15 cellular contexts compared by ENCODE assay signal in genomic region chr1:23601104-23601967, GRCh38. TPM values are rescaled to one million over a fixed set of nuclear protein-coding genes. Genes with fewer than 3 reads are reported as not detected.
DNase-seq lines count a peak whose midpoint lies in the region; ATAC-seq, FAIRE-seq and TF ChIP-seq lines count a peak whose summit lies in the region.
"Had no signal": no experiment of that assay in that cellular context is flagged by ENCODE, and none has a peak within 500 bp of the region (broad histone marks: within the 10 kb centered on the region; RNA-seq: fewer than 3 reads in every experiment).

No MANE protein-coding gene starts in this region.

- H3K4me3 Mint-ChIP-seq in activated T-cell treated with anti-CD3 and anti-CD28 coated beads, Interleukin-2, amount 50 U/mL, for 4 hours: peak overlapping the region; percentile 47
- H3K4me3 Mint-ChIP-seq in stimulated activated memory B cell treated with anti-CD40 and anti-IgM and Interleukin-4, amounts not matched to agents 10 μg/mL and 1 μg/mL and 100 μg/mL, for 72 hours: peak overlapping the region; percentile 11

- intact Hi-C loops in testis (cut with DNase I; ENCODE audit: low total_unique reads) (no loop called here), HepG2 (cut with micrococcal nuclease; ENCODE audit: unreplicated experiment) (no loop called here)

- H3K4me1 ChIP-seq in effector memory CD4-positive, alpha-beta T cell (ENCODE audit: control insufficient read depth, insufficient read depth, low read length, poor library complexity, severe bottlenecking): peaks cover 65% of the 10 kb centered on the region
- H3K4me1 ChIP-seq in testis (no peaks in the 10 kb centered on the region), HepG2 (ENCODE audit: insufficient read depth, low read length) (peaks cover 44% of the 10 kb centered on the region), foreskin keratinocyte (no peaks in the 10 kb centered on the region)
- H3K4me1 ChIP-seq: tibial artery had no signal

- H2AFZ ChIP-seq in SU-DHL-6 (ENCODE audit: low read depth, low read length, severe bottlenecking) (no peak overlapping the region), HepG2 (ENCODE audit: low read length) (no peak overlapping the region)

- no peak for FAIRE-seq in HepG2 (lab: Jason Lieb, UNC)

- peak overlapping the region; percentile 20 for H3K9ac ChIP-seq in SU-DHL-6 (ENCODE audit: low read length)
- H3K9ac ChIP-seq in HepG2 (ENCODE audit: insufficient read depth, low read depth, low read length): no peak overlapping the region

- no peaks in the 10 kb centered on the region for H4K20me1 ChIP-seq in SU-DHL-6 (ENCODE audit: low read depth, low read length)
- H4K20me1 ChIP-seq in HepG2 (ENCODE audit: insufficient read depth, low read length): no peaks in the 10 kb centered on the region

- TF ChIP-seq POLR2A in testis (IDR thresholded peaks at IDR 0.05): no peak
- no peak for TF ChIP-seq POLR2A in HepG2 (IDR thresholded peaks at IDR 0.05; ENCODE audit: insufficient read depth in 1 of 2, low read depth in 2 of 2, low read length in 2 of 2)

- peaks cover 74% of the 10 kb centered on the region for H3K4me1 Mint-ChIP-seq in activated T-cell treated with anti-CD3 and anti-CD28 coated beads, Interleukin-2, amount 50 U/mL, for 4 hours (ENCODE audit: low read depth)
- H3K4me1 Mint-ChIP-seq in stimulated activated memory B cell treated with anti-CD40 and anti-IgM and Interleukin-4, amounts not matched to agents 10 μg/mL and 1 μg/mL and 100 μg/mL, for 72 hours: peaks cover 62% of the 10 kb centered on the region

- TF ChIP-seq CTCF in SU-DHL-6 (IDR thresholded peaks at IDR 0.05; ENCODE audit: insufficient read depth, low read length, poor library complexity, severe bottlenecking) (no peak), testis (IDR thresholded peaks at IDR 0.05) (no peak), HepG2 (CRISPR knock-in tag; IDR thresholded peaks at IDR 0.05) (no peak), foreskin keratinocyte (conservative IDR thresholded peaks at IDR 0.05) (no peak)

- no peaks in the 10 kb centered on the region for H3K27me3 Mint-ChIP-seq in activated T-cell treated with anti-CD3 and anti-CD28 coated beads, Interleukin-2, amount 50 U/mL, for 4 hours (ENCODE audit: low read depth)
- H3K27me3 Mint-ChIP-seq in stimulated activated memory B cell treated with anti-CD40 and anti-IgM and Interleukin-4, amounts not matched to agents 10 μg/mL and 1 μg/mL and 100 μg/mL, for 72 hours: no peaks in the 10 kb centered on the region

- no peaks in the 10 kb centered on the region for H3K9me2 ChIP-seq in SU-DHL-6 (replicated peaks; ENCODE audit: insufficient read depth, low read length)

- in situ Hi-C loops in HepG2 (cut with HindIII; ENCODE audit: extremely low pct_ligation_motif_present, low pct_unique_long_range_greater_than_20kb): no loop called here

- BruUV-seq in HepG2 (replicated peaks; lab: Mats Ljungman, UMichigan): no TSS peak

- H3K27me3 ChIP-seq in SU-DHL-6 (ENCODE audit: low read length) (no peaks in the 10 kb centered on the region), testis (no peaks in the 10 kb centered on the region), HepG2 (ENCODE audit: control insufficient read depth in 1 of 2, insufficient read depth in 2 of 2, low read length in 2 of 2) (peaks cover 1 to 26% of the 10 kb centered on the region in 2 experiments; a peak in 3 of 5 replicates), foreskin keratinocyte (no peaks in the 10 kb centered on the region)
- H3K27me3 ChIP-seq in effector memory CD4-positive, alpha-beta T cell (replicated peaks; ENCODE audit: control insufficient read depth, insufficient read depth, low read length, poor library complexity, severe bottlenecking): no peaks in the 10 kb centered on the region
- H3K27me3 ChIP-seq: heart left ventricle, tibial artery had no signal

- 90 to 92% methylated on average over 13 of the region's 13 CpGs for WGBS in testis, 2 donors
- whole genome bisulfite sequencing in HepG2 (ENCODE audit: low lambda C conversion rate): 47% methylated on average over 13 of the region's 13 CpGs

- H3K36me3 Mint-ChIP-seq in activated T-cell treated with anti-CD3 and anti-CD28 coated beads, Interleukin-2, amount 50 U/mL, for 4 hours (ENCODE audit: insufficient read depth): no peaks in the 10 kb centered on the region
- H3K36me3 Mint-ChIP-seq in stimulated activated memory B cell treated with anti-CD40 and anti-IgM and Interleukin-4, amounts not matched to agents 10 μg/mL and 1 μg/mL and 100 μg/mL, for 72 hours: no peaks in the 10 kb centered on the region

- no peaks in the 10 kb centered on the region for H3K9me3 ChIP-seq in SU-DHL-6 (ENCODE audit: insufficient read depth, low read length)
- H3K9me3 ChIP-seq in effector memory CD4-positive, alpha-beta T cell (ENCODE audit: control insufficient read depth, low read length): no peaks in the 10 kb centered on the region
- H3K9me3 ChIP-seq in testis: no peaks in the 10 kb centered on the region
- H3K9me3 ChIP-seq in HepG2 (ENCODE audit: low read length): no peaks in the 10 kb centered on the region
- H3K9me3 ChIP-seq: heart left ventricle, tibial artery had no signal

- no peaks in the 10 kb centered on the region for H3K79me2 ChIP-seq in SU-DHL-6 (ENCODE audit: insufficient read depth, low read length)
- H3K79me2 ChIP-seq in HepG2 (ENCODE audit: insufficient read depth, low read length): no peaks in the 10 kb centered on the region

- no peaks in the 10 kb centered on the region for H3K36me3 ChIP-seq in SU-DHL-6 (ENCODE audit: low read length)
- H3K36me3 ChIP-seq in effector memory CD4-positive, alpha-beta T cell (ENCODE audit: control insufficient read depth, insufficient read depth, low read length): no peaks in the 10 kb centered on the region
- H3K36me3 ChIP-seq in testis (ENCODE audit: low read depth, missing control alignments): no peaks in the 10 kb centered on the region
- no peaks in the 10 kb centered on the region for H3K36me3 ChIP-seq in HepG2 (replicated peaks in 1 of 2; ENCODE audit: control insufficient read depth in 1 of 2, insufficient read depth in 2 of 2, low read length in 2 of 2)
- H3K36me3 ChIP-seq: heart left ventricle, tibial artery had no signal

- H3K27ac ChIP-seq in SU-DHL-6 (ENCODE audit: low read depth, low read length) (peak overlapping the region; percentile 56), testis (no peak overlapping the region), HepG2 (ENCODE audit: extremely low read length, insufficient read depth, low read length) (no peak overlapping the region), foreskin keratinocyte (no peak overlapping the region)
- H3K27ac ChIP-seq in effector memory CD4-positive, alpha-beta T cell (ENCODE audit: insufficient read depth, low read length, poor library complexity, severe bottlenecking): peak overlapping the region; percentile 62
- H3K27ac ChIP-seq: epithelial cell of prostate, heart left ventricle, tibial artery, VCaP had no signal

- peak overlapping the region; percentile 90 for H3K27ac Mint-ChIP-seq in stimulated activated memory B cell treated with anti-CD40 and anti-IgM and Interleukin-4, amounts not matched to agents 10 μg/mL and 1 μg/mL and 100 μg/mL, for 72 hours

- POLR2A ChIA-PET in HepG2 (lab: Yijun Ruan, JAX): no interaction called here

- H3K4me3 ChIP-seq in SU-DHL-6 (ENCODE audit: insufficient read depth, low read length, poor library complexity, severe bottlenecking): no peak overlapping the region
- peak overlapping the region; percentile 35 for H3K4me3 ChIP-seq in effector memory CD4-positive, alpha-beta T cell (ENCODE audit: insufficient read depth, low read depth, low read length, poor library complexity, severe bottlenecking)
- no peak overlapping the region for H3K4me3 ChIP-seq in testis
- no peak overlapping the region for H3K4me3 ChIP-seq in HepG2 (replicated peaks in 1 of 3; ENCODE audit: insufficient read depth in 1 of 3, low read depth in 2 of 3, low read length in 3 of 3)
- H3K4me3 ChIP-seq: heart left ventricle, tibial artery had no signal

- H3K9me3 Mint-ChIP-seq in activated T-cell treated with anti-CD3 and anti-CD28 coated beads, Interleukin-2, amount 50 U/mL, for 4 hours: no peaks in the 10 kb centered on the region
- H3K9me3 Mint-ChIP-seq in stimulated activated memory B cell treated with anti-CD40 and anti-IgM and Interleukin-4, amounts not matched to agents 10 μg/mL and 1 μg/mL and 100 μg/mL, for 72 hours: no peaks in the 10 kb centered on the region

- peak in 1 of 2 donors; percentile 20 for ATAC-seq in activated T-cell treated with anti-CD3 and anti-CD28 coated beads, Interleukin-2, amount 50 U/mL, for 4 hours
- no peak for ATAC-seq in stimulated activated memory B cell treated with anti-CD40 and anti-IgM and Interleukin-4, amounts not matched to agents 10 μg/mL and 1 μg/mL and 100 μg/mL, for 72 hours
- ATAC-seq in HepG2 (no peak), foreskin keratinocyte (no peak)
- ATAC-seq: heart left ventricle had no signal

- H3F3A ChIP-seq in SU-DHL-6 (ENCODE audit: insufficient read depth): peaks cover 9% of the 10 kb centered on the region; the same call in 1 of the 2 replicates

- CTCF ChIA-PET in HepG2 (lab: Yijun Ruan, JAX; ENCODE audit: low intra/inter-chr PET ratio, low total read pairs): no interaction called here

- no peak for TF ChIP-seq RAD21 in HepG2 (CRISPR knock-in tag; IDR thresholded peaks at IDR 0.05)

- TF ChIP-seq EP300 in HepG2 (IDR thresholded peaks at IDR 0.05; ENCODE audit: low read depth in 2 of 2, low read length in 2 of 2) (no peak), HepG2 (CRISPR knock-in tag; IDR thresholded peaks at IDR 0.05; ENCODE audit: borderline replicate concordance) (no peak)

- no peak for DNase-seq in activated T-cell treated with anti-CD3 and anti-CD28 coated beads, Interleukin-2, amount 50 U/mL, for 4 hours
- DNase-seq in activated T-cell treated with anti-CD3 and anti-CD28 coated beads, Interleukin-2, amount 50 U/mL, for 48 hours: no peak
- no peak for DNase-seq in effector memory CD4-positive, alpha-beta T cell
- DNase-seq in testis (no peak), HepG2 (ENCODE audit: low spot score) (no peak), foreskin keratinocyte (no peak)
- DNase-seq: cerebellar nuclear complex, KBM-7, SHP77, tibial artery had no signal

- H3K4me2 ChIP-seq in SU-DHL-6 (ENCODE audit: low read depth, low read length, poor library complexity, severe bottlenecking): peak overlapping the region; percentile 41
- no peak overlapping the region for H3K4me2 ChIP-seq in HepG2 (ENCODE audit: low read depth, low read length)

RNA-seq across cellular contexts. Expression of gene ID3, which starts 42.0 kb away (rescaled TPM):
- 10 to 100 TPM; 15.1 to 17.1 (median 15.1) TPM for total RNA-seq in activated T-cell treated with anti-CD3 and anti-CD28 coated beads, Interleukin-2, amount 50 U/mL, for 4 hours
- total RNA-seq in testis (10 to 100 TPM; 27.2 to 34.5 TPM), HepG2 (2016; rRNA removed; fragmentation: Illumina TruSeq; extraction: Trizol) (67.8 and 115 TPM in 2 replicates), foreskin keratinocyte (7.8 and 13.0 TPM in 2 replicates)
- polyA plus RNA-seq in testis (ENCODE audit: insufficient read depth, low read depth, low replicate concordance) (24.5 TPM), HepG2 (2011; rRNA removed) (34.9 and 64.8 TPM in 2 replicates), foreskin keratinocyte (10.2 and 17.0 TPM in 2 replicates)
- 119 and 126 TPM in 2 replicates for total RNA-seq in HepG2 (2016; cell fraction: cytosol; rRNA removed; fragmentation: Illumina TruSeq; extraction: Trizol; ENCODE audit: low read depth)
- total RNA-seq in HepG2 (2016; cell fraction: insoluble cytoplasmic fraction; rRNA removed; fragmentation: Illumina TruSeq; extraction: Trizol): 65.6 and 120 TPM in 2 replicates
- total RNA-seq in HepG2 (2016; cell fraction: membrane; rRNA removed; fragmentation: Illumina TruSeq; extraction: Trizol): 79.8 and 82.4 TPM in 2 replicates
- 82.3 and 85.6 TPM in 2 replicates for total RNA-seq in HepG2 (2016; cell fraction: nucleus; rRNA removed; fragmentation: Illumina TruSeq; extraction: Trizol)
- 40.3 and 106 TPM in 2 replicates for polyA plus RNA-seq in HepG2 (2011; cell fraction: cytosol; rRNA removed)
- 50.4 and 124 TPM in 2 replicates for polyA plus RNA-seq in HepG2 (2011; cell fraction: nucleus; rRNA removed)
- polyA plus RNA-seq in HepG2 (2012): 19.1 and 19.4 TPM in 2 replicates
- 19.4 and 20.9 TPM in 2 replicates for polyA plus RNA-seq in HepG2 (2016; cell fraction: cytosol; fragmentation: Illumina TruSeq; extraction: Trizol; ENCODE audit: low read depth)
- 67.3 and 67.6 TPM in 2 replicates for polyA plus RNA-seq in HepG2 (2016; cell fraction: insoluble cytoplasmic fraction; fragmentation: Illumina TruSeq; extraction: Trizol; ENCODE audit: low read depth)
- polyA plus RNA-seq in HepG2 (2016; cell fraction: membrane; fragmentation: Illumina TruSeq; extraction: Trizol; ENCODE audit: low read depth): 27.8 and 28.9 TPM in 2 replicates
- 106 and 110 TPM in 2 replicates for polyA plus RNA-seq in HepG2 (2016; cell fraction: nucleus; fragmentation: Illumina TruSeq; extraction: Trizol; ENCODE audit: insufficient read depth, low read depth)
- polyA minus RNA-seq in HepG2 (2011; rRNA and poly(A)+ RNA removed; ENCODE audit: low replicate concordance): 66.2 and 315 TPM in 2 replicates
- polyA minus RNA-seq in HepG2 (2011; cell fraction: cytosol; rRNA and poly(A)+ RNA removed): 18.4 and 43.5 TPM in 2 replicates
- 53.5 and 115 TPM in 2 replicates for polyA minus RNA-seq in HepG2 (2011; cell fraction: nucleus; rRNA and poly(A)+ RNA removed)

Comparison
In these comparisons a context has a peak if more than half of its experiments do, and no peak if none do; other contexts are left out.
1. H3K27ac ChIP-seq: peak in SU-DHL-6 (single experiment) and effector memory CD4-positive, alpha-beta T cell (single experiment); none in testis (0 of 2), HepG2 (single experiment) and foreskin keratinocyte (single experiment).